26 cellular contexts compared by ENCODE assay signal in genomic region chr22:23276656-23277582, GRCh38.
DNase-seq lines count a peak whose midpoint lies in the region; ATAC-seq and TF ChIP-seq lines count a peak whose summit lies in the region.
"Had no signal": no experiment of that assay in that cellular context is flagged by ENCODE, and none has a peak within 500 bp of the region (broad histone marks: within the 10 kb centered on the region; RNA-seq: fewer than 3 reads in every experiment).

No MANE protein-coding gene starts in this region.

- H3K9me3 Mint-ChIP-seq in MCF 10A (ENCODE audit: unreplicated experiment): no peaks in the 10 kb centered on the region
- no peaks in the 10 kb centered on the region for H3K9me3 Mint-ChIP-seq in activated CD4-positive, alpha-beta memory T cell treated with anti-CD3 and anti-CD28 coated beads, Interleukin-2, amount 10 ng/mL, durations not matched to agents 7 days and 5 days
- H3K9me3 Mint-ChIP-seq: activated T-cell treated with anti-CD3 and anti-CD28 coated beads, Interleukin-2, amount 50 U/mL, for 4 hours; CD4-positive, alpha-beta T cell; WTC11 had no signal

- no peaks in the 10 kb centered on the region for H3K27me3 ChIP-seq in breast epithelium
- H3K27me3 ChIP-seq in mucosa of stomach (ENCODE audit: control insufficient read depth, insufficient read depth, low read length): no peaks in the 10 kb centered on the region
- no peaks in the 10 kb centered on the region for H3K27me3 ChIP-seq in thyroid gland
- H3K27me3 ChIP-seq: Peyer's patch, vagina had no signal

- H3K4me3 ChIP-seq in breast epithelium: no peak overlapping the region
- no peak overlapping the region for H3K4me3 ChIP-seq in mucosa of stomach (ENCODE audit: low read length)
- no peak overlapping the region for H3K4me3 ChIP-seq in thyroid gland (replicated peaks in 1 of 3)
- H3K4me3 ChIP-seq: coronary artery, lung, Peyer's patch, vagina had no signal

- H3K27ac Mint-ChIP-seq in MCF 10A (ENCODE audit: low read depth, unreplicated experiment): no peak overlapping the region
- H3K27ac Mint-ChIP-seq in activated CD4-positive, alpha-beta memory T cell treated with anti-CD3 and anti-CD28 coated beads, Interleukin-2, amount 10 ng/mL, durations not matched to agents 7 days and 5 days: peak overlapping the region; percentile 14
- H3K27ac Mint-ChIP-seq: activated naive CD8-positive, alpha-beta T cell; CD4-positive, alpha-beta T cell; WTC11 had no signal

- no peak for TF ChIP-seq POLR2A in breast epithelium (IDR thresholded peaks at IDR 0.05)
- no peak for TF ChIP-seq POLR2A in thyroid gland (IDR thresholded peaks at IDR 0.05)

- POLR2A ChIA-PET in MCF 10A (lab: Yijun Ruan, JAX): interaction anchor here (0.6 to 2.1 kb wide), 4 partner anchors 41 to 97 kb away, joined by 3 to 8 read pairs (median 4); partner anchors contain the start of gene BCR
- POLR2A ChIA-PET in activated CD4-positive, alpha-beta memory T cell treated with anti-CD3 and anti-CD28 coated beads, Interleukin-2, amount 10 ng/mL, durations not matched to agents 7 days and 5 days (lab: Charles Lee): no interaction called here

- no peak overlapping the region for H3K4me3 Mint-ChIP-seq in MCF 10A (ENCODE audit: unreplicated experiment)
- no peak overlapping the region for H3K4me3 Mint-ChIP-seq in activated CD4-positive, alpha-beta memory T cell treated with anti-CD3 and anti-CD28 coated beads, Interleukin-2, amount 10 ng/mL, durations not matched to agents 7 days and 5 days
- H3K4me3 Mint-ChIP-seq: activated naive CD8-positive, alpha-beta T cell; activated T-cell treated with anti-CD3 and anti-CD28 coated beads, Interleukin-2, amount 50 U/mL, for 4 hours; CD4-positive, alpha-beta T cell; WTC11 had no signal

- H3K4me1 Mint-ChIP-seq in MCF 10A (ENCODE audit: insufficient read depth, unreplicated experiment): peaks cover 20% of the 10 kb centered on the region
- peaks cover 41% of the 10 kb centered on the region for H3K4me1 Mint-ChIP-seq in activated CD4-positive, alpha-beta memory T cell treated with anti-CD3 and anti-CD28 coated beads, Interleukin-2, amount 10 ng/mL, durations not matched to agents 7 days and 5 days
- H3K4me1 Mint-ChIP-seq: WTC11 had no signal

- H3K36me3 ChIP-seq in breast epithelium (peaks cover 4% of the 10 kb centered on the region), mucosa of stomach (ENCODE audit: control insufficient read depth, insufficient read depth, low read length) (peaks cover 5% of the 10 kb centered on the region), thyroid gland (peaks cover 21 to 33% of the 10 kb centered on the region in 2 donors)

- H3K9me3 ChIP-seq in breast epithelium: no peaks in the 10 kb centered on the region
- H3K9me3 ChIP-seq in mucosa of stomach (ENCODE audit: control insufficient read depth, low read length): no peaks in the 10 kb centered on the region
- H3K9me3 ChIP-seq in thyroid gland: no peaks in the 10 kb centered on the region
- H3K9me3 ChIP-seq: Peyer's patch, vagina had no signal

- intact Hi-C loops in breast epithelium (cut with DNase I; ENCODE audit: low total_unique reads) (no loop called here), MCF 10A (cut with micrococcal nuclease) (no loop called here), thyroid gland (cut with DNase I) (no loop called here)

- DNase-seq in breast epithelium (ENCODE audit: low spot score in 2 of 2) (no peak), MCF 10A (ENCODE audit: unreplicated experiment) (no peak), thyroid gland (no peak), SKM-1 treated with dmso at 0.1 percent for 144 hours (lab: John Stamatoyannopoulos, UW; ENCODE audit: unreplicated experiment) (no peak)
- no peak for DNase-seq in activated CD4-positive, alpha-beta memory T cell treated with anti-CD3 and anti-CD28 coated beads, Interleukin-2, amount 10 ng/mL, durations not matched to agents 7 days and 5 days
- DNase-seq in stimulated activated CD4-positive, alpha-beta T cell treated with anti-CD3 and anti-CD28 coated beads, Interleukin-2, amount 100 ng/mL, for 24 hours: no peak
- DNase-seq: ACHN; activated T-cell treated with anti-CD3 and anti-CD28 coated beads, Interleukin-2, amount 50 U/mL, for 4 hours; CD4-positive, alpha-beta T cell; GDM1; HCEC 1CT; kidney glomerular epithelial cell; NCI-H1694; NCI-H2171; NCI-H524; NK-92 treated with Interleukin-12 subunit alpha and Interleukin-12 subunit beta, amount 100 ng/mL, for 24 hours; stimulated activated CD4-positive, alpha-beta T cell treated with anti-CD3 and anti-CD28 coated beads, Interleukin-4, amount 100 ng/mL, for 4 hours; substantia nigra had no signal

- H3K27ac ChIP-seq in breast epithelium: peak overlapping the region; percentile 95 to 97
- H3K27ac ChIP-seq in thyroid gland: peak overlapping the region in 2 of 3 donors; percentile 44 to 90
- H3K27ac ChIP-seq: Peyer's patch, vagina had no signal

- TF ChIP-seq CTCF in breast epithelium (IDR thresholded peaks at IDR 0.05) (no peak), MCF 10A (IDR thresholded peaks at IDR 0.05; ENCODE audit: unreplicated experiment) (no peak), thyroid gland (IDR thresholded peaks at IDR 0.05) (no peak)

- peak overlapping the region; percentile 7 for H3K9ac ChIP-seq in mucosa of stomach (ENCODE audit: low read length)

- peaks cover 42% of the 10 kb centered on the region for H3K36me3 Mint-ChIP-seq in MCF 10A (ENCODE audit: insufficient read depth, unreplicated experiment)
- peaks cover 18% of the 10 kb centered on the region for H3K36me3 Mint-ChIP-seq in activated CD4-positive, alpha-beta memory T cell treated with anti-CD3 and anti-CD28 coated beads, Interleukin-2, amount 10 ng/mL, durations not matched to agents 7 days and 5 days (ENCODE audit: low read depth)
- H3K36me3 Mint-ChIP-seq: activated naive CD8-positive, alpha-beta T cell had no signal

- CTCF ChIA-PET in MCF 10A (lab: Yijun Ruan, JAX): interaction anchor here (0.6 to 3.9 kb wide), 5 partner anchors 43 to 1145 kb away, joined by 3 to 33 read pairs (median 4); partner anchors contain the start of gene BCR
- CTCF ChIA-PET in activated CD4-positive, alpha-beta memory T cell treated with anti-CD3 and anti-CD28 coated beads, Interleukin-2, amount 10 ng/mL, durations not matched to agents 7 days and 5 days (lab: Charles Lee): interaction anchor here (0.9 kb wide), 1 partner anchor 14 kb away, joined by 3 read pairs; no protein-coding TSS in a partner anchor

- WGBS in thyroid gland, 2 donors: 78 to 92% methylated on average over 13 to 14 of the region's 20 CpGs

- H3K27me3 Mint-ChIP-seq in MCF 10A (ENCODE audit: insufficient read depth, unreplicated experiment): no peaks in the 10 kb centered on the region
- H3K27me3 Mint-ChIP-seq in activated CD4-positive, alpha-beta memory T cell treated with anti-CD3 and anti-CD28 coated beads, Interleukin-2, amount 10 ng/mL, durations not matched to agents 7 days and 5 days: no peaks in the 10 kb centered on the region
- H3K27me3 Mint-ChIP-seq: activated naive CD8-positive, alpha-beta T cell; CD4-positive, alpha-beta T cell had no signal

- BruUV-seq in MCF 10A (replicated peaks; lab: Mats Ljungman, UMichigan): no TSS peak

- ATAC-seq in HG02852 (IDR thresholded peaks at IDR 0.05; ENCODE audit: unreplicated experiment): no peak
- ATAC-seq: activated T-cell treated with anti-CD3 and anti-CD28 coated beads, Interleukin-2, amount 50 U/mL, for 4 hours; WTC11 had no signal

- H3K4me1 ChIP-seq in breast epithelium (peaks cover 8 to 22% of the 10 kb centered on the region in 2 donors), mucosa of stomach (ENCODE audit: control insufficient read depth, insufficient read depth, low read length) (peaks cover 39% of the 10 kb centered on the region), thyroid gland (peaks cover 20 to 58% of the 10 kb centered on the region in 2 donors)
